In genomic region chr18:8810157-8810556, GRCh38 we compare ENCODE assay signal across 34 cellular contexts.
"Had no signal": no experiment of that assay in that cellular context is flagged by ENCODE, and none has a peak within 500 bp of the region (broad histone marks: within the 10 kb centered on the region; RNA-seq: fewer than 3 reads in every experiment).

No MANE protein-coding gene starts in this region.

- H3K36me3 Mint-ChIP-seq: natural killer cell treated with Interleukin-12 subunit alpha and Interleukin-12 subunit beta and Interleukin-15 and Interleukin-18, amount 100 ng/mL, for 72 hours had no signal

- H3K9me3 ChIP-seq: esophagus squamous epithelium, left ventricle myocardium inferior, mucosa of descending colon, pancreas, prostate gland, stomach, suprapubic skin, tibial artery, vagina had no signal

- H3K27ac Mint-ChIP-seq: activated CD8-positive, alpha-beta T cell treated with anti-CD3 and anti-CD28 coated beads for 36 hours; natural killer cell treated with Interleukin-12 subunit alpha and Interleukin-12 subunit beta and Interleukin-15 and Interleukin-18, amount 100 ng/mL, for 72 hours; stimulated activated naive B cell treated with anti-CD40 and anti-IgM and Interleukin-4, amounts not matched to agents 10 μg/mL and 1 μg/mL and 100 μg/mL, for 72 hours had no signal

- DNase-seq: activated CD4-positive, alpha-beta T cell treated with anti-CD3 and anti-CD28 coated beads for 1 hour; activated CD4-positive, alpha-beta T cell treated with anti-CD3 and anti-CD28 coated beads, Interleukin-2, amount 50 U/mL, for 1 hour; activated CD8-positive, alpha-beta T cell treated with anti-CD3 and anti-CD28 coated beads for 36 hours; activated gamma-delta T cell treated with Interleukin-2 at 50 U/mL for 16 hours; activated naive CD4-positive, alpha-beta T cell treated with anti-CD3 and anti-CD28 coated beads, Interleukin-2, amount 50 U/mL, for 16 hours; activated T-cell treated with anti-CD3 and anti-CD28 coated beads, Interleukin-2, amount 50 U/mL, for 4 hours; amniotic stem cell; brain microvascular endothelial cell; central memory CD4-positive, alpha-beta T cell; dermis blood vessel endothelial cell; effector CD4-positive, alpha-beta T cell; esophagus squamous epithelium; glutamatergic neuron; left ventricle myocardium inferior; mucosa of descending colon; pancreas; retina; small intestine; stimulated activated CD4-positive, alpha-beta T cell treated with anti-CD3 and anti-CD28 coated beads, Interleukin-4, amount 100 ng/mL, for 4 hours; stimulated activated CD8-positive, alpha-beta memory T cell treated with anti-CD3 and anti-CD28 coated beads, Interleukin-4, amount 100 ng/mL, for 48 hours; stimulated activated naive B cell treated with anti-CD40 and anti-IgM and Interleukin-4, amounts not matched to agents 10 μg/mL and 1 μg/mL and 100 μg/mL, for 72 hours; stomach; T-helper 17 cell; T1000; tibial artery had no signal

- H3K27me3 Mint-ChIP-seq: activated CD8-positive, alpha-beta T cell treated with anti-CD3 and anti-CD28 coated beads for 36 hours; stimulated activated naive B cell treated with anti-CD40 and anti-IgM and Interleukin-4, amounts not matched to agents 10 μg/mL and 1 μg/mL and 100 μg/mL, for 72 hours had no signal

- H3K4me3 Mint-ChIP-seq: activated CD8-positive, alpha-beta T cell treated with anti-CD3 and anti-CD28 coated beads for 36 hours; activated T-cell treated with anti-CD3 and anti-CD28 coated beads, Interleukin-2, amount 50 U/mL, for 4 hours; activated T-helper 17 cell treated with anti-CD3 and anti-CD28 coated beads, Interleukin-2, amount 50 U/mL, for 72 hours; natural killer cell treated with Interleukin-12 subunit alpha and Interleukin-12 subunit beta and Interleukin-15 and Interleukin-18, amount 100 ng/mL, for 72 hours; stimulated activated naive B cell treated with anti-CD40 and anti-IgM and Interleukin-4, amounts not matched to agents 10 μg/mL and 1 μg/mL and 100 μg/mL, for 72 hours had no signal

- H3K27ac ChIP-seq: brain microvascular endothelial cell, epithelial cell of prostate, esophagus squamous epithelium, hepatocyte, left ventricle myocardium inferior, pancreas, prostate gland, stomach, suprapubic skin, tibial artery, vagina had no signal

- H3K4me3 ChIP-seq: esophagus squamous epithelium, hepatocyte, left ventricle myocardium inferior, lung, mucosa of descending colon, pancreas, prostate gland, stomach, suprapubic skin, tibial artery, vagina had no signal

- H3K9me3 Mint-ChIP-seq: activated CD8-positive, alpha-beta T cell treated with anti-CD3 and anti-CD28 coated beads for 36 hours; activated T-cell treated with anti-CD3 and anti-CD28 coated beads, Interleukin-2, amount 50 U/mL, for 4 hours; activated T-helper 17 cell treated with anti-CD3 and anti-CD28 coated beads, Interleukin-2, amount 50 U/mL, for 72 hours; natural killer cell treated with Interleukin-12 subunit alpha and Interleukin-12 subunit beta and Interleukin-15 and Interleukin-18, amount 100 ng/mL, for 72 hours; stimulated activated naive B cell treated with anti-CD40 and anti-IgM and Interleukin-4, amounts not matched to agents 10 μg/mL and 1 μg/mL and 100 μg/mL, for 72 hours had no signal

- ATAC-seq: activated CD8-positive, alpha-beta T cell treated with anti-CD3 and anti-CD28 coated beads for 36 hours; activated T-cell treated with anti-CD3 and anti-CD28 coated beads, Interleukin-2, amount 50 U/mL, for 4 hours; activated T-helper 17 cell treated with anti-CD3 and anti-CD28 coated beads, Interleukin-2, amount 50 U/mL, for 72 hours; mucosa of descending colon; pancreas; sciatic nerve; stimulated activated naive B cell treated with anti-CD40 and anti-IgM and Interleukin-4, amounts not matched to agents 10 μg/mL and 1 μg/mL and 100 μg/mL, for 72 hours; T-helper 17 cell had no signal

- H3K36me3 ChIP-seq: left ventricle myocardium inferior, pancreas, prostate gland, tibial artery had no signal

- H3K4me1 ChIP-seq: prostate gland, suprapubic skin, vagina had no signal

- H3K27me3 ChIP-seq: brain microvascular endothelial cell, esophagus squamous epithelium, hepatocyte, pancreas, stomach, suprapubic skin, tibial artery, vagina had no signal
